Comparison of ENCODE assay signal across 10 cellular contexts in genomic region chr2:165863816-165864221, GRCh38.
DNase-seq lines count a peak whose midpoint lies in the region; ATAC-seq and TF ChIP-seq lines count a peak whose summit lies in the region.
"Had no signal": no experiment of that assay in that cellular context is flagged by ENCODE, and none has a peak within 500 bp of the region (broad histone marks: within the 10 kb centered on the region; RNA-seq: fewer than 3 reads in every experiment).

No MANE protein-coding gene starts in this region.

- DNase-seq in GM20000 (ENCODE audit: low spot score) (peak; percentile 10), left kidney (ENCODE audit: low read depth, low spot score) (peak; percentile 37), NCI-H526 (lab: John Stamatoyannopoulos, UW) (no peak), NCI-H146 (lab: John Stamatoyannopoulos, UW) (no peak)
- DNase-seq in activated CD4-positive, CD25-positive, alpha-beta regulatory T cell (lab: John Stamatoyannopoulos, UW) = no peak
- DNase-seq: GDM1; NCI-H187; stimulated activated CD4-positive, alpha-beta T cell treated with anti-CD3 and anti-CD28 coated beads, Interleukin-4, amount 100 ng/mL, for 24 hours had no signal

- TF ChIP-seq CTCF in GM20000 (IDR thresholded peaks at IDR 0.05; ENCODE audit: extremely low read depth, missing control alignments) = no peak

- ATAC-seq in GM18867 (IDR thresholded peaks at IDR 0.05; ENCODE audit: unreplicated experiment) = peak; percentile 89
- peak; percentile 70 for ATAC-seq in HG03342 (IDR thresholded peaks at IDR 0.05; ENCODE audit: unreplicated experiment)

Comparison
In these comparisons a context has a peak if more than half of its experiments do, and no peak if none do; other contexts are left out.
1. DNase-seq: peak in GM20000 (single experiment) and left kidney (single experiment); none in activated CD4-positive, CD25-positive, alpha-beta regulatory T cell (0 of 4), NCI-H526 (0 of 2) and NCI-H146 (single experiment).